Comparison of ENCODE assay signal across 17 cellular contexts in the genomic region with DNA sequence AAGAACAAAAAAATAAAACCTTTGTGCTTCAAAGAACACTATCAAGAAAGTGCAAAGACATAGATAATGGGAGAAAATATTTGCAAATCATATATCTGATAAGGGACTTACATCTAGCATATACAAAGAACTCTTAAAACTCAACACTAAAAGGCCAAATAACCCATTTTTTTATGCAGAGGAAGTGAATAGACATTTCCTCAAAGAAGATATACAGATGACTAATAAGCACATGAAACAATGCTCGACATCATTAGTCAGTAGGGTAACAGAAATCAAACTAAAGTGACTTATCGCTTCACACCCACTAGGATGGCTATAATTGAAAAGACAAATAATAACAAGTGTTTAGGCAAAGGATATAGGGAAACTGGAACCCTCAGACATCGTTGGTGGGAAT.
A peak's percentile ranks its signal among the peaks of the same experiment; 100 is the strongest.
DNase-seq lines count a peak whose midpoint lies in the region; ATAC-seq and TF ChIP-seq lines count a peak whose summit lies in the region.
"Had no signal": no experiment of that assay in that cellular context is flagged by ENCODE, and none has a peak within 500 bp of the region (broad histone marks: within the 10 kb centered on the region; RNA-seq: fewer than 3 reads in every experiment).

No MANE protein-coding gene starts in this region.

- peak overlapping the region; percentile 32 for H3K27ac ChIP-seq in PC-9
- H3K27ac ChIP-seq: uterus had no signal

- peaks cover 96% of the 10 kb centered on the region for H3K79me2 ChIP-seq in PC-9 (ENCODE audit: low read depth)

- no TSS peak for BruUV-seq in PC-9 (replicated peaks; lab: Mats Ljungman, UMichigan)

- no peak for DNase-seq in activated CD8-positive, alpha-beta T cell treated with anti-CD3 and anti-CD28 coated beads for 36 hours
- DNase-seq in activated CD8-positive, alpha-beta T cell treated with anti-CD3 and anti-CD28 coated beads, Interleukin-2, amount 10 ng/mL, durations not matched to agents 7 days and 5 days, result no peak
- DNase-seq in PC-9 (peak in 1 of 2 experiments; percentile 62), cardiac fibroblast (ENCODE audit: low read depth in 2 of 2) (peak; percentile 39 to 76), renal cortical epithelial cell (ENCODE audit: low read depth) (peak; percentile 75), DMS114 treated with DMSO at 0.1 percent for 48 hours (lab: John Stamatoyannopoulos, UW; ENCODE audit: unreplicated experiment) (no peak), left ventricle myocardium superior (no peak)
- DNase-seq: activated CD4-positive, alpha-beta memory T cell treated with anti-CD3 and anti-CD28 coated beads, Interleukin-2, amount 10 ng/mL, durations not matched to agents 7 days and 5 days; cortex of kidney; Kasumi-1; left cardiac atrium; retina; stimulated activated CD4-positive, alpha-beta T cell treated with anti-CD3 and anti-CD28 coated beads, Interleukin-2, amount 100 ng/mL, for 48 hours; stimulated activated naive B cell treated with anti-CD40 and anti-IgM and Interleukin-4, amounts not matched to agents 10 μg/mL and 1 μg/mL and 100 μg/mL, for 72 hours; uterus had no signal

- no peaks in the 10 kb centered on the region for H3K36me3 Mint-ChIP-seq in activated CD8-positive, alpha-beta T cell treated with anti-CD3 and anti-CD28 coated beads for 36 hours (ENCODE audit: low read depth)
- peaks cover 3% of the 10 kb centered on the region for H3K36me3 Mint-ChIP-seq in activated CD8-positive, alpha-beta T cell treated with anti-CD3 and anti-CD28 coated beads, Interleukin-2, amount 10 ng/mL, durations not matched to agents 7 days and 5 days (ENCODE audit: low read depth)

- H3K9me3 Mint-ChIP-seq in activated CD8-positive, alpha-beta T cell treated with anti-CD3 and anti-CD28 coated beads for 36 hours, result no peaks in the 10 kb centered on the region
- no peaks in the 10 kb centered on the region for H3K9me3 Mint-ChIP-seq in activated CD8-positive, alpha-beta T cell treated with anti-CD3 and anti-CD28 coated beads, Interleukin-2, amount 10 ng/mL, durations not matched to agents 7 days and 5 days (ENCODE audit: insufficient read depth)
- H3K9me3 Mint-ChIP-seq: activated CD4-positive, alpha-beta memory T cell treated with anti-CD3 and anti-CD28 coated beads, Interleukin-2, amount 10 ng/mL, durations not matched to agents 7 days and 5 days; T-helper 1 cell treated with Interleukin-12 subunit alpha and Interleukin-12 subunit beta and Interleukin-4 antibody, amounts not matched to agents 30 μg/mL and 1 μg/mL, for 36 hours had no signal

- no peak overlapping the region for H3K4me3 ChIP-seq in PC-9
- no peak overlapping the region for H3K4me3 ChIP-seq in cardiac fibroblast (replicated peaks in 1 of 2; ENCODE audit: low read depth in 2 of 2, low read length in 2 of 2)
- H3K4me3 ChIP-seq: uterus had no signal

- peaks cover 4% of the 10 kb centered on the region; the same call in 1 of the 2 replicates for H3K36me3 ChIP-seq in PC-9 (ENCODE audit: low read depth)
- H3K36me3 ChIP-seq: uterus had no signal

- H3K4me1 ChIP-seq in PC-9 (replicated peaks; ENCODE audit: insufficient read depth), result peaks cover 15% of the 10 kb centered on the region
- H3K4me1 ChIP-seq: uterus had no signal

- peaks cover 23% of the 10 kb centered on the region for H3F3A ChIP-seq in PC-9 (ENCODE audit: insufficient read depth, low read depth)

- no peaks in the 10 kb centered on the region for H3K27me3 ChIP-seq in PC-9 (ENCODE audit: insufficient read depth, low read depth)
- H3K27me3 ChIP-seq: uterus had no signal

- peaks cover 40% of the 10 kb centered on the region for H3K4me1 Mint-ChIP-seq in activated CD8-positive, alpha-beta T cell treated with anti-CD3 and anti-CD28 coated beads for 36 hours (ENCODE audit: low read depth)
- H3K4me1 Mint-ChIP-seq in activated CD8-positive, alpha-beta T cell treated with anti-CD3 and anti-CD28 coated beads, Interleukin-2, amount 10 ng/mL, durations not matched to agents 7 days and 5 days (ENCODE audit: low read depth), result peaks cover 27% of the 10 kb centered on the region

- no peak overlapping the region for H3K4me2 ChIP-seq in PC-9

- H2AFZ ChIP-seq in PC-9, result no peak overlapping the region

- peaks cover 23% of the 10 kb centered on the region for H4K20me1 ChIP-seq in PC-9 (ENCODE audit: insufficient read depth)

- intact Hi-C loops in activated CD8-positive, alpha-beta T cell treated with anti-CD3 and anti-CD28 coated beads for 36 hours (cut with micrococcal nuclease), result no loop called here
- intact Hi-C loops in PC-9 (cut with micrococcal nuclease; ENCODE audit: unreplicated experiment) (no loop called here), left ventricle myocardium superior (cut with micrococcal nuclease) (no loop called here)

- H3K27ac Mint-ChIP-seq in activated CD8-positive, alpha-beta T cell treated with anti-CD3 and anti-CD28 coated beads for 36 hours, result peak overlapping the region; percentile 74
- H3K27ac Mint-ChIP-seq in activated CD8-positive, alpha-beta T cell treated with anti-CD3 and anti-CD28 coated beads, Interleukin-2, amount 10 ng/mL, durations not matched to agents 7 days and 5 days, result no peak overlapping the region
- H3K27ac Mint-ChIP-seq: activated CD4-positive, alpha-beta memory T cell treated with anti-CD3 and anti-CD28 coated beads, Interleukin-2, amount 10 ng/mL, durations not matched to agents 7 days and 5 days; stimulated activated naive B cell treated with anti-CD40 and anti-IgM and Interleukin-4, amounts not matched to agents 10 μg/mL and 1 μg/mL and 100 μg/mL, for 72 hours; T-helper 1 cell treated with Interleukin-12 subunit alpha and Interleukin-12 subunit beta and Interleukin-4 antibody, amounts not matched to agents 30 μg/mL and 1 μg/mL, for 36 hours had no signal

- H3K9me3 ChIP-seq in PC-9 (ENCODE audit: insufficient read depth, low read depth), result no peaks in the 10 kb centered on the region
- H3K9me3 ChIP-seq: uterus had no signal

- POLR2A ChIA-PET in activated CD8-positive, alpha-beta T cell treated with anti-CD3 and anti-CD28 coated beads for 36 hours (lab: Charles Lee), result no interaction called here
- POLR2A ChIA-PET in activated CD8-positive, alpha-beta T cell treated with anti-CD3 and anti-CD28 coated beads, Interleukin-2, amount 10 ng/mL, durations not matched to agents 7 days and 5 days (lab: Charles Lee), result no interaction called here
- POLR2A ChIA-PET in PC-9 (lab: Charles Lee; ENCODE audit: unreplicated experiment), result no interaction called here

- H3K9me2 ChIP-seq in PC-9 (ENCODE audit: insufficient read depth), result no peaks in the 10 kb centered on the region

- no peak overlapping the region for H3K4me3 Mint-ChIP-seq in activated CD8-positive, alpha-beta T cell treated with anti-CD3 and anti-CD28 coated beads for 36 hours
- H3K4me3 Mint-ChIP-seq in activated CD8-positive, alpha-beta T cell treated with anti-CD3 and anti-CD28 coated beads, Interleukin-2, amount 10 ng/mL, durations not matched to agents 7 days and 5 days, result no peak overlapping the region
- H3K4me3 Mint-ChIP-seq: activated CD4-positive, alpha-beta memory T cell treated with anti-CD3 and anti-CD28 coated beads, Interleukin-2, amount 10 ng/mL, durations not matched to agents 7 days and 5 days; stimulated activated naive B cell treated with anti-CD40 and anti-IgM and Interleukin-4, amounts not matched to agents 10 μg/mL and 1 μg/mL and 100 μg/mL, for 72 hours; T-helper 1 cell treated with Interleukin-12 subunit alpha and Interleukin-12 subunit beta and Interleukin-4 antibody, amounts not matched to agents 30 μg/mL and 1 μg/mL, for 36 hours had no signal

- CTCF ChIA-PET in activated CD8-positive, alpha-beta T cell treated with anti-CD3 and anti-CD28 coated beads for 36 hours (lab: Charles Lee), result no interaction called here
- CTCF ChIA-PET in activated CD8-positive, alpha-beta T cell treated with anti-CD3 and anti-CD28 coated beads, Interleukin-2, amount 10 ng/mL, durations not matched to agents 7 days and 5 days (lab: Charles Lee), result no interaction called here
- CTCF ChIA-PET in PC-9 (lab: Charles Lee), result no interaction called here

- H3K27me3 Mint-ChIP-seq in activated CD8-positive, alpha-beta T cell treated with anti-CD3 and anti-CD28 coated beads for 36 hours, result peaks cover 2% of the 10 kb centered on the region
- H3K27me3 Mint-ChIP-seq in activated CD8-positive, alpha-beta T cell treated with anti-CD3 and anti-CD28 coated beads, Interleukin-2, amount 10 ng/mL, durations not matched to agents 7 days and 5 days (ENCODE audit: low read depth), result peaks cover 2% of the 10 kb centered on the region
- H3K27me3 Mint-ChIP-seq: stimulated activated naive B cell treated with anti-CD40 and anti-IgM and Interleukin-4, amounts not matched to agents 10 μg/mL and 1 μg/mL and 100 μg/mL, for 72 hours had no signal

- no peak for TF ChIP-seq CTCF in activated CD8-positive, alpha-beta T cell treated with anti-CD3 and anti-CD28 coated beads for 36 hours (IDR thresholded peaks at IDR 0.05)
- TF ChIP-seq CTCF in PC-9 (conservative IDR thresholded peaks at IDR 0.05), result no peak
- no peak for TF ChIP-seq CTCF in cardiac fibroblast (IDR thresholded peaks at IDR 0.05; ENCODE audit: low read depth, low read length)

- ATAC-seq in activated CD8-positive, alpha-beta T cell treated with anti-CD3 and anti-CD28 coated beads for 36 hours, result peak; percentile 41
- no peak for ATAC-seq in activated CD8-positive, alpha-beta T cell treated with anti-CD3 and anti-CD28 coated beads, Interleukin-2, amount 10 ng/mL, durations not matched to agents 7 days and 5 days
- ATAC-seq in left ventricle myocardium superior, result no peak
- no peak for ATAC-seq in GM21576 (IDR thresholded peaks at IDR 0.05; ENCODE audit: unreplicated experiment)
- ATAC-seq: left cardiac atrium; stimulated activated naive B cell treated with anti-CD40 and anti-IgM and Interleukin-4, amounts not matched to agents 10 μg/mL and 1 μg/mL and 100 μg/mL, for 72 hours had no signal

Comparison
In these comparisons a context has a peak if more than half of its experiments do, and no peak if none do; other contexts are left out.
1. DNase-seq: peak in cardiac fibroblast (2 of 2) and renal cortical epithelial cell (single experiment); none in activated CD8-positive, alpha-beta T cell treated with anti-CD3 and anti-CD28 coated beads for 36 hours (single experiment), activated CD8-positive, alpha-beta T cell treated with anti-CD3 and anti-CD28 coated beads, Interleukin-2, amount 10 ng/mL, durations not matched to agents 7 days and 5 days (single experiment), DMS114 treated with DMSO at 0.1 percent for 48 hours (single experiment) and left ventricle myocardium superior (single experiment).